1 cellular context compared by ENCODE assay signal in the genomic region with DNA sequence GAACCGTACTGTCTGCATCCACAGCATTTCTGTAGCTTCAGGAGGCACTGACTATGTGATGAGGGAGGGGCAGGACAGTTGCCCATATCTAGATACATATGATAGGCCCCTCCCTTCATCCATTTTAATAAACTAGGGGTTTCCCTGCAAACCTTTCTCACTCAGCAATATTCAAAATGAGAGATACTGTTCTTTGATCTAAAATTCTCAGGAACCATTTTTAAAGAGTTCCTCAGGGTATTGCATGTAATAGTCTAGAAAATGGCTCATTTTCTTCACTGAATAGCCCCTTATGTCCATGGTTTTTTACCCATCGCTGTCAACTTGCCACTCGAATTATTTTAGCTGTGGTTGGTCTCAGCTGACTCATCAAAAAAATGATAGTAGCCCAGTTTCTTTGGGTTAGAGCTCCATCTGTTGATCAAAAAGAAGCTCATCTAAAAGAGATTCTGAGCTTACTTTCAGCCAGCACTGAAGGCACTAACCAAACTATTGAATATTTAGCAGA.
TF ChIP-seq lines count a peak whose summit lies in the region.

No MANE protein-coding gene starts in this region.

TF ChIP-seq in endothelial cell of umbilical vein, 7 proteins besides CTCF, POLR2A, EP300 and RAD21:
- TF ChIP-seq EZH2 (IDR thresholded peaks at IDR 0.05; ENCODE audit: borderline replicate concordance, low read depth, low read length, severe bottlenecking) = no peak
- TF ChIP-seq POLR2AphosphoS5 (IDR thresholded peaks at IDR 0.05; ENCODE audit: insufficient read depth, low read depth, low read length) = no peak
- no peak for TF ChIP-seq GATA2 (IDR thresholded peaks at IDR 0.05; ENCODE audit: insufficient read depth, insufficient read length, low read depth, low read length)
- TF ChIP-seq JUN (IDR thresholded peaks at IDR 0.05; ENCODE audit: borderline replicate concordance, insufficient read depth, insufficient read length, low read depth) = no peak
- no peak for TF ChIP-seq MYC (IDR thresholded peaks at IDR 0.05; ENCODE audit: low read depth, low read length)
- TF ChIP-seq, protein P1, sequence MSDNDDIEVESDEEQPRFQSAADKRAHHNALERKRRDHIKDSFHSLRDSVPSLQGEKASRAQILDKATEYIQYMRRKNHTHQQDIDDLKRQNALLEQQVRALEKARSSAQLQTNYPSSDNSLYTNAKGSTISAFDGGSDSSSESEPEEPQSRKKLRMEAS (IDR thresholded peaks at IDR 0.05; ENCODE audit: insufficient read depth, insufficient read length) = no peak
- no peak for TF ChIP-seq FOS (IDR thresholded peaks at IDR 0.05; ENCODE audit: borderline replicate concordance, insufficient read depth, low read length)
TF ChIP-seq in endothelial cell of umbilical vein: peak in this region for 0.
